Comparison of ENCODE assay signal across 12 cellular contexts in genomic region chr4:80045831-80046230, GRCh38. TPM values are rescaled to one million over a fixed set of nuclear protein-coding genes. Genes with fewer than 3 reads are reported as not detected.
DNase-seq lines count a peak whose midpoint lies in the region; ATAC-seq, FAIRE-seq and TF ChIP-seq lines count a peak whose summit lies in the region.
"Had no signal": no experiment of that assay in that cellular context is flagged by ENCODE, and none has a peak within 500 bp of the region (broad histone marks: within the 10 kb centered on the region; RNA-seq: fewer than 3 reads in every experiment).

No MANE protein-coding gene starts in this region.

- no peaks in the 10 kb centered on the region for H3K79me2 ChIP-seq in KMS-11 (ENCODE audit: insufficient read depth, low read depth)

- H3K9me3 ChIP-seq in transverse colon, result no peaks in the 10 kb centered on the region

- no peaks in the 10 kb centered on the region for H3K36me3 ChIP-seq in KMS-11 (ENCODE audit: insufficient read depth)
- H3K36me3 ChIP-seq in transverse colon, result peaks cover 0 to 7% (median 2%) of the 10 kb centered on the region in 4 donors
- H3K36me3 ChIP-seq: adrenal gland had no signal

- intact Hi-C loops in left ventricle myocardium superior (cut with micrococcal nuclease), result no loop called here
- intact Hi-C loops in transverse colon (cut with DNase I; ENCODE audit: low total_unique reads), result no loop called here

- H3K27ac ChIP-seq in KMS-11 (no peak overlapping the region), transverse colon (peak overlapping the region; percentile 23 to 65 (median 36))

- no peak for TF ChIP-seq CTCF in KMS-11 (conservative IDR thresholded peaks at IDR 0.05; ENCODE audit: low read depth, low read length)
- TF ChIP-seq CTCF in transverse colon (IDR thresholded peaks at IDR 0.05), result no peak

- no peak overlapping the region for H3K9ac ChIP-seq in KMS-11

- DNase-seq in dedifferentiated amniotic fluid mesenchymal stem cell (ENCODE audit: extremely low spot score), result peak; percentile 68
- DNase-seq in left ventricle myocardium superior, result no peak
- DNase-seq in transverse colon, result no peak
- DNase-seq in activated T-cell treated with anti-CD3 and anti-CD28 coated beads, Interleukin-2, amount 50 U/mL, for 1 hour, result no peak
- DNase-seq in HTR-8/SVneo (ENCODE audit: insufficient read length, low spot score), result no peak
- no peak for DNase-seq in NCI-H1105 (lab: John Stamatoyannopoulos, UW)
- DNase-seq: activated CD8-positive, alpha-beta memory T cell treated with anti-CD3 and anti-CD28 coated beads, Interleukin-2, amount 50 U/mL, for 48 hours; adrenal gland; NCI-H2107 had no signal

- peaks cover 11% of the 10 kb centered on the region for H3K4me1 ChIP-seq in KMS-11 (ENCODE audit: low read depth, poor library complexity, severe bottlenecking)
- H3K4me1 ChIP-seq in transverse colon, result peaks cover 0 to 56% (median 14%) of the 10 kb centered on the region in 4 donors

- H4K20me1 ChIP-seq in KMS-11 (ENCODE audit: insufficient read depth), result no peaks in the 10 kb centered on the region

- peak; percentile 58 for ATAC-seq in left ventricle myocardium superior
- ATAC-seq: SK-N-SH treated with all-trans-retinoic acid at 6 μM for 48 hours had no signal

- TF ChIP-seq POLR2A in transverse colon (IDR thresholded peaks at IDR 0.05), result no peak

- no peak overlapping the region for H3K4me3 ChIP-seq in KMS-11 (IDR thresholded peaks at IDR 0.05; ENCODE audit: insufficient read depth, low read depth, low read length)
- H3K4me3 ChIP-seq in transverse colon, result no peak overlapping the region
- H3K4me3 ChIP-seq: adrenal gland had no signal

- peak overlapping the region; percentile 0; the same call in 1 of the 2 replicates for H2AFZ ChIP-seq in KMS-11 (ENCODE audit: low read depth)

- H3K27me3 ChIP-seq in KMS-11 (ENCODE audit: insufficient read depth, low read depth) (no peaks in the 10 kb centered on the region), transverse colon (no peaks in the 10 kb centered on the region)
- H3K27me3 ChIP-seq: adrenal gland had no signal

- TF ChIP-seq EP300 in transverse colon (IDR thresholded peaks at IDR 0.05; ENCODE audit: low read depth), result no peak

- in situ Hi-C loops in transverse colon (cut with MboI; ENCODE audit: low pct_ligation_motif_present in 1 of 4, low pct_unique_long_range_greater_than_20kb in 1 of 4, low sequenced_read_pairs in 3 of 4), result no loop called here

- H3K4me2 ChIP-seq in KMS-11, result no peak overlapping the region

- no peak for FAIRE-seq in HTR-8/SVneo (lab: Jason Lieb, UNC)
- FAIRE-seq: D721Med had no signal

RNA-seq across cellular contexts. Expression of gene ANTXR2, which starts 27.2 kb away (rescaled TPM):
- total RNA-seq in left ventricle myocardium superior (48.9 TPM), transverse colon (10 to 100 TPM; 46.8 to 89.8 (median 76.0) TPM)
